Comparison of ENCODE assay signal across 1 cellular context in genomic region chr6:34092631-34093030, GRCh38.
TF ChIP-seq lines count a peak whose summit lies in the region.

No MANE protein-coding gene starts in this region.

TF ChIP-seq in GM23338, 12 proteins besides CTCF, POLR2A, EP300 and RAD21 (continued from another document):
- TF ChIP-seq ZNF462 (CRISPR knock-in tag; IDR thresholded peaks at IDR 0.05) (no peak), NANOG (IDR thresholded peaks at IDR 0.05; ENCODE audit: borderline replicate concordance) (no peak), ETS1 (IDR thresholded peaks at IDR 0.05) (no peak), ZNF114 (CRISPR knock-in tag; IDR thresholded peaks at IDR 0.05) (no peak), POLR2AphosphoS5 (IDR thresholded peaks at IDR 0.05; ENCODE audit: low read depth) (no peak)
